8 cellular contexts compared by ENCODE assay signal in genomic region chr11:62805991-62806441, GRCh38. TPM values are rescaled to one million over a fixed set of nuclear protein-coding genes. Genes with fewer than 3 reads are reported as not detected.
DNase-seq lines count a peak whose midpoint lies in the region; ATAC-seq, FAIRE-seq and TF ChIP-seq lines count a peak whose summit lies in the region.

No MANE protein-coding gene starts in this region.

- TF ChIP-seq CTCF in adrenal gland (IDR thresholded peaks at IDR 0.05) = no peak
- TF ChIP-seq CTCF in kidney (IDR thresholded peaks at IDR 0.05; ENCODE audit: borderline replicate concordance, extremely low read depth, insufficient read depth) = no peak

- intact Hi-C loops in adrenal gland (cut with DNase I) = no loop called here
- intact Hi-C loops in kidney (cut with DNase I) = no loop called here

- H3K27ac ChIP-seq in adrenal gland (peak overlapping the region in 4 of 5 donors; percentile 60 to 93 (median 85)), kidney (ENCODE audit: low read depth in 2 of 2, low read length in 2 of 2) (peak overlapping the region in 1 of 2 donors; percentile 40)

- peak overlapping the region in 2 of 4 donors; percentile 68 to 69 for H3K4me3 ChIP-seq in adrenal gland
- H3K4me3 ChIP-seq in kidney (ENCODE audit: low read length in 2 of 2) = peak overlapping the region; percentile 71 to 99

- no peak for TF ChIP-seq POLR2A in adrenal gland (IDR thresholded peaks at IDR 0.05)

- 29 to 33% (median 32%) methylated on average over 6 to 11 of the region's 11 CpGs for WGBS in adrenal gland, 4 donors

- peaks cover 0 to 25% of the 10 kb centered on the region in 2 donors for H3K36me3 ChIP-seq in adrenal gland (replicated peaks in 1 of 2)
- H3K36me3 ChIP-seq in kidney (ENCODE audit: control insufficient read depth in 1 of 2, insufficient read depth in 2 of 2, low read length in 2 of 2) = peaks cover 17 to 18% of the 10 kb centered on the region in 2 donors

- no peaks in the 10 kb centered on the region for H3K27me3 ChIP-seq in adrenal gland

- H3K4me1 ChIP-seq in adrenal gland (replicated peaks in 1 of 2) (peaks cover 15 to 28% of the 10 kb centered on the region in 2 donors), kidney (ENCODE audit: control insufficient read depth in 1 of 2, insufficient read depth in 1 of 2, low read depth in 1 of 2, low read length in 2 of 2) (peaks cover 8% of the 10 kb centered on the region in 2 donors)

- H3K9me3 ChIP-seq in adrenal gland (replicated peaks in 1 of 3) (no peaks in the 10 kb centered on the region), kidney (ENCODE audit: control insufficient read depth in 1 of 2, low read length in 2 of 2) (no peaks in the 10 kb centered on the region)

- DNase-seq in ELF-1 (ENCODE audit: low read depth, low spot score) (peak; percentile 22), NCI-H1105 treated with DMSO at 0.1 percent for 48 hours (lab: John Stamatoyannopoulos, UW) (peak; percentile 62), adrenal gland (peak in 2 of 7 donors; percentile 23 to 38), kidney (peak; percentile 31), iPS-NIHi11 (ENCODE audit: low spot score) (no peak)
- DNase-seq in stimulated activated effector memory CD8-positive, alpha-beta T cell treated with anti-CD3 and anti-CD28 coated beads, Interleukin-12 subunit alpha, Interleukin-12 subunit beta, amount 100 ng/mL, for 72 hours (ENCODE audit: low spot score in 2 of 2) = peak in 1 of 2 donors; percentile 67
- no peak for DNase-seq in effector CD4-positive, alpha-beta T cell

- peak overlapping the region; percentile 42 to 99 for H3K9ac ChIP-seq in kidney (ENCODE audit: low read length in 2 of 2)

- H3K27ac Mint-ChIP-seq in stimulated activated effector memory CD8-positive, alpha-beta T cell treated with anti-CD3 and anti-CD28 coated beads, Interleukin-12 subunit alpha, Interleukin-12 subunit beta, amount 100 ng/mL, for 72 hours = peak overlapping the region; percentile 98

- peaks cover 48% of the 10 kb centered on the region for H3K36me3 Mint-ChIP-seq in stimulated activated effector memory CD8-positive, alpha-beta T cell treated with anti-CD3 and anti-CD28 coated beads, Interleukin-12 subunit alpha, Interleukin-12 subunit beta, amount 100 ng/mL, for 72 hours

- no peaks in the 10 kb centered on the region for H3K9me3 Mint-ChIP-seq in stimulated activated effector memory CD8-positive, alpha-beta T cell treated with anti-CD3 and anti-CD28 coated beads, Interleukin-12 subunit alpha, Interleukin-12 subunit beta, amount 100 ng/mL, for 72 hours

- peak; percentile 50 for ATAC-seq in stimulated activated effector memory CD8-positive, alpha-beta T cell treated with anti-CD3 and anti-CD28 coated beads, Interleukin-12 subunit alpha, Interleukin-12 subunit beta, amount 100 ng/mL, for 72 hours
- ATAC-seq in GM19467 (IDR thresholded peaks at IDR 0.05; ENCODE audit: unreplicated experiment) = no peak

- H3K4me3 Mint-ChIP-seq in stimulated activated effector memory CD8-positive, alpha-beta T cell treated with anti-CD3 and anti-CD28 coated beads, Interleukin-12 subunit alpha, Interleukin-12 subunit beta, amount 100 ng/mL, for 72 hours = peak overlapping the region; percentile 96

- peaks cover 58% of the 10 kb centered on the region for H3K4me1 Mint-ChIP-seq in stimulated activated effector memory CD8-positive, alpha-beta T cell treated with anti-CD3 and anti-CD28 coated beads, Interleukin-12 subunit alpha, Interleukin-12 subunit beta, amount 100 ng/mL, for 72 hours

- no peak for FAIRE-seq in kidney (lab: Jason Lieb, UNC)

RNA-seq across cellular contexts. Expression of gene NXF1, which starts 0.8 kb away (rescaled TPM):
- total RNA-seq in adrenal gland (100 to 1,000 TPM in 1 of 8 donors, 10 to 100 TPM in 7; 32.8 to 134 (median 67.7) TPM), kidney (83.8 TPM)
- polyA plus RNA-seq in adrenal gland (100 to 1,000 TPM in 2 of 3 donors, 10 to 100 TPM in 1; 87.0 to 274 (median 231) TPM), kidney (ENCODE audit: insufficient read depth, low read depth, low replicate concordance) (70.7 TPM)

RNA-seq across cellular contexts. Expression of gene TMEM223, which starts 14.2 kb away (rescaled TPM):
- total RNA-seq in adrenal gland (10 to 100 TPM; 12.6 to 49.1 (median 22.8) TPM), kidney (16.5 TPM)
- polyA plus RNA-seq in adrenal gland (10 to 100 TPM; 32.0 to 41.3 (median 32.5) TPM), kidney (ENCODE audit: insufficient read depth, low read depth, low replicate concordance) (34.9 TPM)

RNA-seq across cellular contexts. Expression of gene TMEM179B, which starts 18.8 kb away (rescaled TPM):
- total RNA-seq in adrenal gland (100 to 1,000 TPM in 3 of 8 donors, 10 to 100 TPM in 5; 55.4 to 217 (median 81.6) TPM), kidney (57.1 TPM)
- polyA plus RNA-seq in adrenal gland (10 to 100 TPM; 37.2 to 97.7 (median 66.6) TPM), kidney (ENCODE audit: insufficient read depth, low read depth, low replicate concordance) (105 TPM)

RNA-seq across cellular contexts. Expression of gene STX5, which starts 25.8 kb away (rescaled TPM):
- total RNA-seq in adrenal gland = 10 to 100 TPM; 22.2 to 59.9 (median 36.2) TPM
- polyA plus RNA-seq in adrenal gland = 10 to 100 TPM; 19.7 to 52.4 (median 22.4) TPM
- 39.6 TPM for total RNA-seq in kidney
- 44.6 TPM for polyA plus RNA-seq in kidney (ENCODE audit: insufficient read depth, low read depth, low replicate concordance)

RNA-seq across cellular contexts. Expression of gene TEX54, which starts 26.6 kb away (rescaled TPM):
- not detected for total RNA-seq in adrenal gland
- polyA plus RNA-seq in adrenal gland = 1 to 10 TPM in 1 of 3 donors, under 1 TPM in 1, not detected in 1; 0.27 to 1.4 TPM
- total RNA-seq in kidney = not detected
- polyA plus RNA-seq in kidney (ENCODE audit: insufficient read depth, low read depth, low replicate concordance) = not detected

Comparison
In these comparisons a context has a peak if more than half of its experiments do, and no peak if none do; other contexts are left out.
1. DNase-seq: peak in ELF-1 (single experiment), NCI-H1105 treated with DMSO at 0.1 percent for 48 hours (single experiment) and kidney (single experiment); none in iPS-NIHi11 (single experiment) and effector CD4-positive, alpha-beta T cell (single experiment).